1 cellular context compared by ENCODE assay signal in genomic region chr15:90932660-90932991, GRCh38.
TF ChIP-seq lines count a peak whose summit lies in the region.

No MANE protein-coding gene starts in this region.

TF ChIP-seq in GM23338, 12 proteins besides CTCF, POLR2A, EP300 and RAD21:
- TF ChIP-seq, protein P1, sequence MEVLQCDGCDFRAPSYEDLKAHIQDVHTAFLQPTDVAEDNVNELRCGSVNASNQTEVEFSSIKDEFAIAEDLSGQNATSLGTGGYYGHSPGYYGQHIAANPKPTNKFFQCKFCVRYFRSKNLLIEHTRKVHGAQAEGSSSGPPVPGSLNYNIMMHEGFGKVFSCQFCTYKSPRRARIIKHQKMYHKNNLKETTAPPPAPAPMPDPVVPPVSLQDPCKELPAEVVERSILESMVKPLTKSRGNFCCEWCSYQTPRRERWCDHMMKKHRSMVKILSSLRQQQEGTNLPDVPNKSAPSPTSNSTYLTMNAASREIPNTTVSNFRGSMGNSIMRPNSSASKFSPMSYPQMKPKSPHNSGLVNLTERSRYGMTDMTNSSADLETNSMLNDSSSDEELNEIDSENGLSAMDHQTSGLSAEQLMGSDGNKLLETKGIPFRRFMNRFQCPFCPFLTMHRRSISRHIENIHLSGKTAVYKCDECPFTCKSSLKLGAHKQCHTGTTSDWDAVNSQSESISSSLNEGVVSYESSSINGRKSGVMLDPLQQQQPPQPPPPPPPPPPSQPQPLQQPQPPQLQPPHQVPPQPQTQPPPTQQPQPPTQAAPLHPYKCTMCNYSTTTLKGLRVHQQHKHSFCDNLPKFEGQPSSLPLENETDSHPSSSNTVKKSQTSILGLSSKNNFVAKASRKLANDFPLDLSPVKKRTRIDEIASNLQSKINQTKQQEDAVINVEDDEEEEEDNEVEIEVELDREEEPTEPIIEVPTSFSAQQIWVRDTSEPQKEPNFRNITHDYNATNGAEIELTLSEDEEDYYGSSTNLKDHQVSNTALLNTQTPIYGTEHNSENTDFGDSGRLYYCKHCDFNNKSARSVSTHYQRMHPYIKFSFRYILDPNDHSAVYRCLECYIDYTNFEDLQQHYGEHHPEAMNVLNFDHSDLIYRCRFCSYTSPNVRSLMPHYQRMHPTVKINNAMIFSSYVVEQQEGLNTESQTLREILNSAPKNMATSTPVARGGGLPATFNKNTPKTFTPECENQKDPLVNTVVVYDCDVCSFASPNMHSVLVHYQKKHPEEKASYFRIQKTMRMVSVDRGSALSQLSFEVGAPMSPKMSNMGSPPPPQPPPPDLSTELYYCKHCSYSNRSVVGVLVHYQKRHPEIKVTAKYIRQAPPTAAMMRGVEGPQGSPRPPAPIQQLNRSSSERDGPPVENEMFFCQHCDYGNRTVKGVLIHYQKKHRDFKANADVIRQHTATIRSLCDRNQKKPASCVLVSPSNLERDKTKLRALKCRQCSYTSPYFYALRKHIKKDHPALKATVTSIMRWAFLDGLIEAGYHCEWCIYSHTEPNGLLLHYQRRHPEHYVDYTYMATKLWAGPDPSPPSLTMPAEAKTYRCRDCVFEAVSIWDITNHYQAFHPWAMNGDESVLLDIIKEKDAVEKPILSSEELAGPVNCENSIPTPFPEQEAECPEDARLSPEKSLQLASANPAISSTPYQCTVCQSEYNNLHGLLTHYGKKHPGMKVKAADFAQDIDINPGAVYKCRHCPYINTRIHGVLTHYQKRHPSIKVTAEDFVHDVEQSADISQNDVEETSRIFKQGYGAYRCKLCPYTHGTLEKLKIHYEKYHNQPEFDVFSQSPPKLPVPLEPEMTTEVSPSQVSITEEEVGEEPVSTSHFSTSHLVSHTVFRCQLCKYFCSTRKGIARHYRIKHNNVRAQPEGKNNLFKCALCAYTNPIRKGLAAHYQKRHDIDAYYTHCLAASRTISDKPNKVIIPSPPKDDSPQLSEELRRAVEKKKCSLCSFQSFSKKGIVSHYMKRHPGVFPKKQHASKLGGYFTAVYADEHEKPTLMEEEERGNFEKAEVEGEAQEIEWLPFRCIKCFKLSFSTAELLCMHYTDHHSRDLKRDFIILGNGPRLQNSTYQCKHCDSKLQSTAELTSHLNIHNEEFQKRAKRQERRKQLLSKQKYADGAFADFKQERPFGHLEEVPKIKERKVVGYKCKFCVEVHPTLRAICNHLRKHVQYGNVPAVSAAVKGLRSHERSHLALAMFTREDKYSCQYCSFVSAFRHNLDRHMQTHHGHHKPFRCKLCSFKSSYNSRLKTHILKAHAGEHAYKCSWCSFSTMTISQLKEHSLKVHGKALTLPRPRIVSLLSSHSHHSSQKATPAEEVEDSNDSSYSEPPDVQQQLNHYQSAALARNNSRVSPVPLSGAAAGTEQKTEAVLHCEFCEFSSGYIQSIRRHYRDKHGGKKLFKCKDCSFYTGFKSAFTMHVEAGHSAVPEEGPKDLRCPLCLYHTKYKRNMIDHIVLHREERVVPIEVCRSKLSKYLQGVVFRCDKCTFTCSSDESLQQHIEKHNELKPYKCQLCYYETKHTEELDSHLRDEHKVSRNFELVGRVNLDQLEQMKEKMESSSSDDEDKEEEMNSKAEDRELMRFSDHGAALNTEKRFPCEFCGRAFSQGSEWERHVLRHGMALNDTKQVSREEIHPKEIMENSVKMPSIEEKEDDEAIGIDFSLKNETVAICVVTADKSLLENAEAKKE (CRISPR knock-in tag; IDR thresholded peaks at IDR 0.05), result no peak
- TF ChIP-seq JUNB (IDR thresholded peaks at IDR 0.05; ENCODE audit: unreplicated experiment) (no peak), STAT1 (IDR thresholded peaks at IDR 0.05; ENCODE audit: unreplicated experiment) (no peak), REST (IDR thresholded peaks at IDR 0.05; ENCODE audit: unreplicated experiment) (peak; percentile 12), ZNF114 (CRISPR knock-in tag; IDR thresholded peaks at IDR 0.05) (no peak), NANOG (IDR thresholded peaks at IDR 0.05; ENCODE audit: borderline replicate concordance) (no peak)
TF ChIP-seq in GM23338: peak in this region for 1.
